ENCODE assay signal across 24 cellular contexts in genomic region chr14:45332360-45332988, GRCh38.
"Had no signal": no experiment of that assay in that cellular context is flagged by ENCODE, and none has a peak within 500 bp of the region (broad histone marks: within the 10 kb centered on the region; RNA-seq: fewer than 3 reads in every experiment).

No MANE protein-coding gene starts in this region.

- H3K27ac Mint-ChIP-seq: activated naive CD4-positive, alpha-beta T cell treated with anti-CD3 and anti-CD28 coated beads, Interleukin-2, amount 50 U/mL, for 24 hours; endodermal cell; natural killer cell; stimulated activated effector memory CD8-positive, alpha-beta T cell treated with anti-CD3 and anti-CD28 coated beads, Interleukin-12 subunit alpha, Interleukin-12 subunit beta, amount 100 ng/mL, for 72 hours; stimulated activated naive CD8-positive, alpha-beta T cell treated with anti-CD3 and anti-CD28 coated beads, Interleukin-15, amount 100 ng/mL, for 72 hours; T-cell had no signal

- H3K36me3 Mint-ChIP-seq: stimulated activated effector memory CD8-positive, alpha-beta T cell treated with anti-CD3 and anti-CD28 coated beads, Interleukin-12 subunit alpha, Interleukin-12 subunit beta, amount 100 ng/mL, for 72 hours had no signal

- H3K4me3 Mint-ChIP-seq: activated naive CD4-positive, alpha-beta T cell treated with anti-CD3 and anti-CD28 coated beads, Interleukin-2, amount 50 U/mL, for 24 hours; central memory CD8-positive, alpha-beta T cell; endodermal cell; natural killer cell; stimulated activated effector memory CD8-positive, alpha-beta T cell treated with anti-CD3 and anti-CD28 coated beads, Interleukin-12 subunit alpha, Interleukin-12 subunit beta, amount 100 ng/mL, for 72 hours; stimulated activated naive CD8-positive, alpha-beta T cell treated with anti-CD3 and anti-CD28 coated beads, Interleukin-15, amount 100 ng/mL, for 72 hours; T-cell had no signal

- H3K4me3 ChIP-seq: dorsolateral prefrontal cortex, gastroesophageal sphincter, lung, psoas muscle, tibial nerve had no signal

- H3K4me1 Mint-ChIP-seq: activated naive CD4-positive, alpha-beta T cell treated with anti-CD3 and anti-CD28 coated beads, Interleukin-2, amount 50 U/mL, for 24 hours; central memory CD8-positive, alpha-beta T cell; endodermal cell; natural killer cell; stimulated activated effector memory CD8-positive, alpha-beta T cell treated with anti-CD3 and anti-CD28 coated beads, Interleukin-12 subunit alpha, Interleukin-12 subunit beta, amount 100 ng/mL, for 72 hours; stimulated activated naive CD8-positive, alpha-beta T cell treated with anti-CD3 and anti-CD28 coated beads, Interleukin-15, amount 100 ng/mL, for 72 hours; T-cell had no signal

- H3K27me3 Mint-ChIP-seq: central memory CD8-positive, alpha-beta T cell; stimulated activated naive CD8-positive, alpha-beta T cell treated with anti-CD3 and anti-CD28 coated beads, Interleukin-15, amount 100 ng/mL, for 72 hours had no signal

- ATAC-seq: gastroesophageal sphincter; left colon; natural killer cell; psoas muscle; sciatic nerve; stimulated activated effector memory CD8-positive, alpha-beta T cell treated with anti-CD3 and anti-CD28 coated beads, Interleukin-12 subunit alpha, Interleukin-12 subunit beta, amount 100 ng/mL, for 72 hours; stimulated activated naive CD8-positive, alpha-beta T cell treated with anti-CD3 and anti-CD28 coated beads, Interleukin-15, amount 100 ng/mL, for 72 hours; T-cell had no signal

- DNase-seq: activated CD4-positive, alpha-beta T cell treated with anti-CD3 and anti-CD28 coated beads for 1 hour; activated CD4-positive, alpha-beta T cell treated with anti-CD3 and anti-CD28 coated beads, Interleukin-2, amount 50 U/mL, for 1 hour; activated gamma-delta T cell treated with Interleukin-2 at 50 U/mL for 16 hours; activated T-cell treated with anti-CD3 and anti-CD28 coated beads, Interleukin-2, amount 50 U/mL, for 1 hour; aorta; brain microvascular endothelial cell; dorsolateral prefrontal cortex; endodermal cell; head of caudate nucleus; islet precursor cell; left colon; natural killer cell; psoas muscle; small intestine; stimulated activated CD4-positive, alpha-beta T cell treated with anti-CD3 and anti-CD28 coated beads, Interleukin-2, amount 100 ng/mL, for 24 hours; stimulated activated naive CD8-positive, alpha-beta T cell treated with anti-CD3 and anti-CD28 coated beads, Interleukin-15, amount 100 ng/mL, for 72 hours; T-cell had no signal
